In genomic region chr3:113238503-113238902, GRCh38 we compare ENCODE assay signal across 1 cellular context.
TF ChIP-seq lines count a peak whose summit lies in the region.

No MANE protein-coding gene starts in this region.

TF ChIP-seq in GM23338, 12 proteins besides CTCF, POLR2A, EP300 and RAD21 (continued from another document):
- TF ChIP-seq, protein P1, sequence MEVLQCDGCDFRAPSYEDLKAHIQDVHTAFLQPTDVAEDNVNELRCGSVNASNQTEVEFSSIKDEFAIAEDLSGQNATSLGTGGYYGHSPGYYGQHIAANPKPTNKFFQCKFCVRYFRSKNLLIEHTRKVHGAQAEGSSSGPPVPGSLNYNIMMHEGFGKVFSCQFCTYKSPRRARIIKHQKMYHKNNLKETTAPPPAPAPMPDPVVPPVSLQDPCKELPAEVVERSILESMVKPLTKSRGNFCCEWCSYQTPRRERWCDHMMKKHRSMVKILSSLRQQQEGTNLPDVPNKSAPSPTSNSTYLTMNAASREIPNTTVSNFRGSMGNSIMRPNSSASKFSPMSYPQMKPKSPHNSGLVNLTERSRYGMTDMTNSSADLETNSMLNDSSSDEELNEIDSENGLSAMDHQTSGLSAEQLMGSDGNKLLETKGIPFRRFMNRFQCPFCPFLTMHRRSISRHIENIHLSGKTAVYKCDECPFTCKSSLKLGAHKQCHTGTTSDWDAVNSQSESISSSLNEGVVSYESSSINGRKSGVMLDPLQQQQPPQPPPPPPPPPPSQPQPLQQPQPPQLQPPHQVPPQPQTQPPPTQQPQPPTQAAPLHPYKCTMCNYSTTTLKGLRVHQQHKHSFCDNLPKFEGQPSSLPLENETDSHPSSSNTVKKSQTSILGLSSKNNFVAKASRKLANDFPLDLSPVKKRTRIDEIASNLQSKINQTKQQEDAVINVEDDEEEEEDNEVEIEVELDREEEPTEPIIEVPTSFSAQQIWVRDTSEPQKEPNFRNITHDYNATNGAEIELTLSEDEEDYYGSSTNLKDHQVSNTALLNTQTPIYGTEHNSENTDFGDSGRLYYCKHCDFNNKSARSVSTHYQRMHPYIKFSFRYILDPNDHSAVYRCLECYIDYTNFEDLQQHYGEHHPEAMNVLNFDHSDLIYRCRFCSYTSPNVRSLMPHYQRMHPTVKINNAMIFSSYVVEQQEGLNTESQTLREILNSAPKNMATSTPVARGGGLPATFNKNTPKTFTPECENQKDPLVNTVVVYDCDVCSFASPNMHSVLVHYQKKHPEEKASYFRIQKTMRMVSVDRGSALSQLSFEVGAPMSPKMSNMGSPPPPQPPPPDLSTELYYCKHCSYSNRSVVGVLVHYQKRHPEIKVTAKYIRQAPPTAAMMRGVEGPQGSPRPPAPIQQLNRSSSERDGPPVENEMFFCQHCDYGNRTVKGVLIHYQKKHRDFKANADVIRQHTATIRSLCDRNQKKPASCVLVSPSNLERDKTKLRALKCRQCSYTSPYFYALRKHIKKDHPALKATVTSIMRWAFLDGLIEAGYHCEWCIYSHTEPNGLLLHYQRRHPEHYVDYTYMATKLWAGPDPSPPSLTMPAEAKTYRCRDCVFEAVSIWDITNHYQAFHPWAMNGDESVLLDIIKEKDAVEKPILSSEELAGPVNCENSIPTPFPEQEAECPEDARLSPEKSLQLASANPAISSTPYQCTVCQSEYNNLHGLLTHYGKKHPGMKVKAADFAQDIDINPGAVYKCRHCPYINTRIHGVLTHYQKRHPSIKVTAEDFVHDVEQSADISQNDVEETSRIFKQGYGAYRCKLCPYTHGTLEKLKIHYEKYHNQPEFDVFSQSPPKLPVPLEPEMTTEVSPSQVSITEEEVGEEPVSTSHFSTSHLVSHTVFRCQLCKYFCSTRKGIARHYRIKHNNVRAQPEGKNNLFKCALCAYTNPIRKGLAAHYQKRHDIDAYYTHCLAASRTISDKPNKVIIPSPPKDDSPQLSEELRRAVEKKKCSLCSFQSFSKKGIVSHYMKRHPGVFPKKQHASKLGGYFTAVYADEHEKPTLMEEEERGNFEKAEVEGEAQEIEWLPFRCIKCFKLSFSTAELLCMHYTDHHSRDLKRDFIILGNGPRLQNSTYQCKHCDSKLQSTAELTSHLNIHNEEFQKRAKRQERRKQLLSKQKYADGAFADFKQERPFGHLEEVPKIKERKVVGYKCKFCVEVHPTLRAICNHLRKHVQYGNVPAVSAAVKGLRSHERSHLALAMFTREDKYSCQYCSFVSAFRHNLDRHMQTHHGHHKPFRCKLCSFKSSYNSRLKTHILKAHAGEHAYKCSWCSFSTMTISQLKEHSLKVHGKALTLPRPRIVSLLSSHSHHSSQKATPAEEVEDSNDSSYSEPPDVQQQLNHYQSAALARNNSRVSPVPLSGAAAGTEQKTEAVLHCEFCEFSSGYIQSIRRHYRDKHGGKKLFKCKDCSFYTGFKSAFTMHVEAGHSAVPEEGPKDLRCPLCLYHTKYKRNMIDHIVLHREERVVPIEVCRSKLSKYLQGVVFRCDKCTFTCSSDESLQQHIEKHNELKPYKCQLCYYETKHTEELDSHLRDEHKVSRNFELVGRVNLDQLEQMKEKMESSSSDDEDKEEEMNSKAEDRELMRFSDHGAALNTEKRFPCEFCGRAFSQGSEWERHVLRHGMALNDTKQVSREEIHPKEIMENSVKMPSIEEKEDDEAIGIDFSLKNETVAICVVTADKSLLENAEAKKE (CRISPR knock-in tag; IDR thresholded peaks at IDR 0.05), result no peak
- TF ChIP-seq EZH2 (IDR thresholded peaks at IDR 0.05; ENCODE audit: low read depth, unreplicated experiment), result no peak
- no peak for TF ChIP-seq STAT1 (IDR thresholded peaks at IDR 0.05; ENCODE audit: unreplicated experiment)
- TF ChIP-seq EZH2phosphoT487 (IDR thresholded peaks at IDR 0.05; ENCODE audit: unreplicated experiment), result no peak
- TF ChIP-seq ZNF331 (CRISPR knock-in tag; IDR thresholded peaks at IDR 0.05; ENCODE audit: low read depth), result no peak
